Comparison of ENCODE assay signal across 1 cellular context in the genomic region with DNA sequence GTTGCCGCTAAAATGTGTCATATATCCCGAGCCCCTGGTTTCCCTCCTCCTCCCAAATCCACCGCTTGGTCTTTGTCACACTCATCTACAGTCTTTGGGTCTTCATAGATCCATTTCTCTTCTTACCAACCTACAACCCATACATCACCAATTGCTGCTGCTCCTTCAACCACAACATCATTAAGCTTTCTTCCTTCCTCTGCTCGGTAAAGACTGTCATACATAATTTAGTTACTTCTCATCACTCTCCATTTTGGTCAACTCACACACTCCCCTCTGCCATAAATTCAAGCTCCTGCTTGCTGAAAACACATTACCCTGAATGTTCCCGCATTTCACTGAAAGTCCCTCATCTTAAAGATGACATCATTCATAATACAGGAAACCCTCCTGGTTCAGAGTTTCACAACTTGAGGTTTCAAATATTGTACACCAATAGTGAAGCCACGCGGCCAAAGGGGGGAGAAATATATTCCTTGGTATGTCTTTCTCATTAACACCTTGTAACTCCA.
TF ChIP-seq lines count a peak whose summit lies in the region.

No MANE protein-coding gene starts in this region.

TF ChIP-seq in IMR-90, 13 proteins besides CTCF, POLR2A, EP300 and RAD21 (continued from another document):
- TF ChIP-seq BHLHE40 (IDR thresholded peaks at IDR 0.05; ENCODE audit: low read depth, low read length) (no peak), CHD1 (IDR thresholded peaks at IDR 0.05; ENCODE audit: low read depth, low read length) (no peak), MAZ (IDR thresholded peaks at IDR 0.05; ENCODE audit: borderline replicate concordance, low read depth, low read length) (no peak)
